ENCODE assay signal across 9 cellular contexts in genomic region chr4:89598602-89599001, GRCh38.
A peak's percentile ranks its signal among the peaks of the same experiment; 100 is the strongest.
DNase-seq lines count a peak whose midpoint lies in the region; ATAC-seq and TF ChIP-seq lines count a peak whose summit lies in the region.
"Had no signal": no experiment of that assay in that cellular context is flagged by ENCODE, and none has a peak within 500 bp of the region (broad histone marks: within the 10 kb centered on the region; RNA-seq: fewer than 3 reads in every experiment).

No MANE protein-coding gene starts in this region.

- no peak overlapping the region for H2AFZ ChIP-seq in PC-3 (ENCODE audit: low read length)

- no peaks in the 10 kb centered on the region for H3K9me3 Mint-ChIP-seq in activated CD4-positive, alpha-beta T cell treated with anti-CD3 and anti-CD28 coated beads, Interleukin-2, amount 10 ng/mL, durations not matched to agents 24 days and 14 days

- peaks cover 17% of the 10 kb centered on the region for H3K27me3 Mint-ChIP-seq in activated CD4-positive, alpha-beta T cell treated with anti-CD3 and anti-CD28 coated beads, Interleukin-2, amount 10 ng/mL, durations not matched to agents 24 days and 14 days

- H3K79me2 ChIP-seq in PC-3 (ENCODE audit: low read length), result no peaks in the 10 kb centered on the region

- TF ChIP-seq CTCF in A673 (conservative IDR thresholded peaks at IDR 0.05; ENCODE audit: low read depth, low read length) (peak; percentile 26; the same call in 1 of the 2 replicates), PC-3 (conservative IDR thresholded peaks at IDR 0.05; ENCODE audit: low read depth, low read length) (peak; percentile 51), fibroblast of pulmonary artery (IDR thresholded peaks at IDR 0.05; ENCODE audit: low read length, missing control alignments) (peak; percentile 35), GM13976 (IDR thresholded peaks at IDR 0.05; ENCODE audit: borderline replicate concordance, control extremely low read depth, extremely low read depth, insufficient read depth, missing control alignments) (no peak)

- intact Hi-C loops in A673 (cut with micrococcal nuclease; ENCODE audit: unreplicated experiment) (loop anchor here (10.0 kb wide), 1 partner anchor 306 kb away; no protein-coding TSS in a partner anchor), PC-3 (cut with micrococcal nuclease) (loop anchor here (5.0 kb wide), 1 partner anchor 304 kb away; no protein-coding TSS in a partner anchor)
- intact Hi-C loops in activated CD4-positive, alpha-beta T cell treated with anti-CD3 and anti-CD28 coated beads, Interleukin-2, amount 10 ng/mL, durations not matched to agents 24 days and 14 days (cut with micrococcal nuclease), result no loop called here

- no peaks in the 10 kb centered on the region for H4K20me1 ChIP-seq in PC-3 (ENCODE audit: low read length)

- H3K4me3 ChIP-seq in A673 (ENCODE audit: low read depth, low read length, poor library complexity, severe bottlenecking) (no peak overlapping the region), PC-3 (ENCODE audit: low read length) (no peak overlapping the region), fibroblast of pulmonary artery (replicated peaks; ENCODE audit: low read depth, low read length) (no peak overlapping the region)

- CTCF ChIA-PET in A673 (lab: Charles Lee) (no interaction called here), PC-3 (lab: Charles Lee) (no interaction called here)

- H3K9me2 ChIP-seq in PC-3 (replicated peaks; ENCODE audit: low read length), result no peaks in the 10 kb centered on the region

- H3K27me3 ChIP-seq in A673 (replicated peaks; ENCODE audit: insufficient read depth, low read depth, low read length, poor library complexity), result no peaks in the 10 kb centered on the region
- peaks cover 24% of the 10 kb centered on the region; the same call in 1 of the 2 replicates for H3K27me3 ChIP-seq in PC-3 (ENCODE audit: low read length)

- no peak for DNase-seq in A673 (ENCODE audit: low spot score)
- DNase-seq in PC-3, result peak; percentile 29
- peak; percentile 29 for DNase-seq in fibroblast of pulmonary artery (ENCODE audit: low read depth)
- DNase-seq in superior temporal gyrus (ENCODE audit: extremely low spot score), result no peak
- DNase-seq in GM13976 (ENCODE audit: low spot score), result no peak
- no peak for DNase-seq in activated CD4-positive, alpha-beta T cell treated with anti-CD3 and anti-CD28 coated beads, Interleukin-2, amount 10 ng/mL, durations not matched to agents 24 days and 14 days
- no peak for DNase-seq in SHP77 (lab: John Stamatoyannopoulos, UW)

- ATAC-seq in GM18868 (IDR thresholded peaks at IDR 0.05; ENCODE audit: unreplicated experiment) (peak; percentile 70), PC-3 (no peak)
- ATAC-seq: activated CD4-positive, CD25-positive, alpha-beta regulatory T cell treated with anti-CD3 and anti-CD28 coated beads, Interleukin-2, amount 50 U/mL, for 24 hours had no signal

- BruUV-seq in A673 (replicated peaks; lab: Mats Ljungman, UMichigan) (no TSS peak), PC-3 (replicated peaks; lab: Mats Ljungman, UMichigan) (no TSS peak)

- no peaks in the 10 kb centered on the region for H3K36me3 ChIP-seq in A673 (ENCODE audit: insufficient read depth, low read length, poor library complexity, severe bottlenecking)
- H3K36me3 ChIP-seq in PC-3 (ENCODE audit: low read depth, low read length), result no peaks in the 10 kb centered on the region

- POLR2A ChIA-PET in A673 (lab: Charles Lee; ENCODE audit: low non-redundant PET) (no interaction called here), PC-3 (lab: Charles Lee; ENCODE audit: unreplicated experiment) (no interaction called here)

- no peak overlapping the region for H3K27ac Mint-ChIP-seq in activated CD4-positive, alpha-beta T cell treated with anti-CD3 and anti-CD28 coated beads, Interleukin-2, amount 10 ng/mL, durations not matched to agents 24 days and 14 days

- no peak overlapping the region for H3K4me3 Mint-ChIP-seq in activated CD4-positive, alpha-beta T cell treated with anti-CD3 and anti-CD28 coated beads, Interleukin-2, amount 10 ng/mL, durations not matched to agents 24 days and 14 days

- no peaks in the 10 kb centered on the region for H3K36me3 Mint-ChIP-seq in activated CD4-positive, alpha-beta T cell treated with anti-CD3 and anti-CD28 coated beads, Interleukin-2, amount 10 ng/mL, durations not matched to agents 24 days and 14 days (ENCODE audit: low read depth)

- H3K9me3 ChIP-seq in A673 (ENCODE audit: low read depth, low read length, poor library complexity, severe bottlenecking), result no peaks in the 10 kb centered on the region
- H3K9me3 ChIP-seq in PC-3 (ENCODE audit: low read length), result no peaks in the 10 kb centered on the region

- no peak overlapping the region for H3K4me2 ChIP-seq in PC-3 (ENCODE audit: low read length)

- H3K27ac ChIP-seq in A673 (ENCODE audit: low read depth, low read length, poor library complexity, severe bottlenecking), result no peak overlapping the region
- H3K27ac ChIP-seq in PC-3 (ENCODE audit: low read length), result no peak overlapping the region

- no peak overlapping the region for H3K9ac ChIP-seq in PC-3 (ENCODE audit: low read length)

- H3F3A ChIP-seq in PC-3 (ENCODE audit: low read length, unreplicated experiment), result no peaks in the 10 kb centered on the region

- in situ Hi-C loops in GM13976 (cut with MboI; ENCODE audit: low sequenced_read_pairs, unreplicated experiment), result no loop called here

- no peaks in the 10 kb centered on the region for H3K4me1 Mint-ChIP-seq in activated CD4-positive, alpha-beta T cell treated with anti-CD3 and anti-CD28 coated beads, Interleukin-2, amount 10 ng/mL, durations not matched to agents 24 days and 14 days

- H3K4me1 ChIP-seq in A673 (ENCODE audit: insufficient read depth, low read length, poor library complexity, severe bottlenecking) (no peaks in the 10 kb centered on the region), PC-3 (ENCODE audit: insufficient read depth, low read length) (no peaks in the 10 kb centered on the region)

Comparison
In these comparisons a context has a peak if more than half of its experiments do, and no peak if none do; other contexts are left out.
1. DNase-seq: peak in PC-3 (single experiment) and fibroblast of pulmonary artery (single experiment); none in A673 (single experiment), superior temporal gyrus (single experiment), GM13976 (single experiment), activated CD4-positive, alpha-beta T cell treated with anti-CD3 and anti-CD28 coated beads, Interleukin-2, amount 10 ng/mL, durations not matched to agents 24 days and 14 days (single experiment) and SHP77 (0 of 2).